Comparison of ENCODE assay signal across 1 cellular context in genomic region chr5:121497176-121497575, GRCh38.
TF ChIP-seq lines count a peak whose summit lies in the region.

No MANE protein-coding gene starts in this region.

TF ChIP-seq in K562, 482 proteins besides CTCF, POLR2A, EP300 and RAD21 (continued from another document):
- no peak for TF ChIP-seq USF1 (CRISPR knock-in tag; IDR thresholded peaks at IDR 0.05)
